ENCODE assay signal across 20 cellular contexts in the genomic region with DNA sequence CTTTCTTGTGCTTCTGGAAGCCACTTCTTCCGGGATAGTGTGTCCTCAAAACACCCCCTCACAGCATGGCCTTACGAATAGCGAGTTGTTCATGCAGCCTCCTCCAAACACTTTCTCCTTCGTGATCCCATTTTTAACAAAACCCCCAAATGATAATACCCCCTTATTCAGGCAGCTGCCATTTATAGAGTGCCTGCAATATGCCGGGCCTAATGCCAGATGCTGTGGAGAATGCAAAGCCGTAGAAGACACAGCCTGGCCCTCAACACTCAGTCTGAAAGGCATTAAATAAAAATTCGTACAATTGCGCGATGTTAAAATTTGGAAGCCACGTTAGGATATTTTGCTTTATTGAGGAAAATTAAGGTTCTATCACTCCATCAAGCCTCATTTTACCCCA.
A peak's percentile ranks its signal among the peaks of the same experiment; 100 is the strongest.
DNase-seq lines count a peak whose midpoint lies in the region; ATAC-seq, FAIRE-seq and TF ChIP-seq lines count a peak whose summit lies in the region.
"Had no signal": no experiment of that assay in that cellular context is flagged by ENCODE, and none has a peak within 500 bp of the region (broad histone marks: within the 10 kb centered on the region; RNA-seq: fewer than 3 reads in every experiment).

No MANE protein-coding gene starts in this region.

- H3K4me1 Mint-ChIP-seq in brain: peaks cover 12% of the 10 kb centered on the region
- H3K4me1 Mint-ChIP-seq: CD4-positive, alpha-beta memory T cell had no signal

- DNase-seq in AG10803 (ENCODE audit: low read depth): peak; percentile 11
- DNase-seq in medulla oblongata (ENCODE audit: extremely low spot score): peak; percentile 22
- no peak for DNase-seq in epidermal melanocyte (ENCODE audit: insufficient read length, low spot score)
- no peak for DNase-seq in D721Med (ENCODE audit: insufficient read length, low spot score)
- DNase-seq: AML-193; Calu3; CD4-positive, alpha-beta memory T cell; COR-L47; DMS153; DND-41; HFFc6 had no signal

- H3K36me3 Mint-ChIP-seq in brain: no peaks in the 10 kb centered on the region
- H3K36me3 Mint-ChIP-seq: CD4-positive, alpha-beta memory T cell had no signal

- peak overlapping the region in 1 of 5 experiments; percentile 41 for H3K4me3 Mint-ChIP-seq in brain
- H3K4me3 Mint-ChIP-seq: CD4-positive, alpha-beta memory T cell; GM23338; HFFc6 had no signal

- H3K4me3 ChIP-seq in AG10803 (ENCODE audit: low read length): no peak overlapping the region
- H3K4me3 ChIP-seq: GM23338, HAP-1 had no signal

- TF ChIP-seq CTCF in AG10803 (conservative IDR thresholded peaks at IDR 0.05; ENCODE audit: low read length) (no peak), brain (conservative IDR thresholded peaks at IDR 0.05) (no peak), D721Med (IDR thresholded peaks at IDR 0.05; ENCODE audit: insufficient read depth, missing control alignments) (no peak)

- FAIRE-seq in D721Med (lab: Jason Lieb, UNC): no peak
- FAIRE-seq: A204.1, G401.6, GM12892, GM19239, H54 had no signal

- ATAC-seq in HG03520 (IDR thresholded peaks at IDR 0.05; ENCODE audit: unreplicated experiment): no peak
- ATAC-seq: GM23338 had no signal

- no peaks in the 10 kb centered on the region for H3K27me3 Mint-ChIP-seq in brain
- H3K27me3 Mint-ChIP-seq: CD4-positive, alpha-beta memory T cell had no signal

- peak overlapping the region in 3 of 5 experiments; percentile 13 to 94 (median 75) for H3K27ac Mint-ChIP-seq in brain
- H3K27ac Mint-ChIP-seq: CD4-positive, alpha-beta memory T cell; GM23338; HFFc6 had no signal

- no peaks in the 10 kb centered on the region for H3K9me3 Mint-ChIP-seq in brain
- H3K9me3 Mint-ChIP-seq: CD4-positive, alpha-beta memory T cell; GM23338; HFFc6 had no signal

Comparison
In these comparisons a context has a peak if more than half of its experiments do, and no peak if none do; other contexts are left out.
1. DNase-seq: peak in AG10803 (single experiment) and medulla oblongata (single experiment); none in epidermal melanocyte (single experiment) and D721Med (single experiment).